8 cellular contexts compared by ENCODE assay signal in genomic region chr1:11731719-11732283, GRCh38. TPM values are rescaled to one million over a fixed set of nuclear protein-coding genes. Genes with fewer than 3 reads are reported as not detected.
A peak's percentile ranks its signal among the peaks of the same experiment; 100 is the strongest.
DNase-seq lines count a peak whose midpoint lies in the region; ATAC-seq and TF ChIP-seq lines count a peak whose summit lies in the region.

No MANE protein-coding gene starts in this region.

- H3K4me1 Mint-ChIP-seq in activated T-helper 1 cell treated with anti-CD3 and anti-CD28 coated beads, Interleukin-12 subunit alpha, Interleukin-12 subunit beta, Interleukin-2, Interleukin-4 antibody, amounts not matched to agents 30 ng/mL and 10 ng/mL and 1 ng/mL, durations not matched to agents 14 hours and 24 hours and 36 hours (ENCODE audit: low read depth): peaks cover 42% of the 10 kb centered on the region
- H3K4me1 Mint-ChIP-seq in neural crest cell: peaks cover 30% of the 10 kb centered on the region

- no peaks in the 10 kb centered on the region for H3K36me3 Mint-ChIP-seq in activated T-helper 1 cell treated with anti-CD3 and anti-CD28 coated beads, Interleukin-12 subunit alpha, Interleukin-12 subunit beta, Interleukin-2, Interleukin-4 antibody, amounts not matched to agents 30 ng/mL and 10 ng/mL and 1 ng/mL, durations not matched to agents 14 hours and 24 hours and 36 hours (ENCODE audit: low read depth)
- no peaks in the 10 kb centered on the region for H3K36me3 Mint-ChIP-seq in neural crest cell (ENCODE audit: low read depth)

- intact Hi-C loops in activated T-helper 1 cell treated with anti-CD3 and anti-CD28 coated beads, Interleukin-12 subunit alpha, Interleukin-12 subunit beta, Interleukin-2, Interleukin-4 antibody, amounts not matched to agents 30 ng/mL and 10 ng/mL and 1 ng/mL, durations not matched to agents 14 hours and 24 hours and 36 hours (cut with micrococcal nuclease): loop anchor here (10.0 kb wide), 1 partner anchor 667 kb away; the partner anchor contains the start of gene SRM

- no peak for TF ChIP-seq CTCF in neural crest cell (conservative IDR thresholded peaks at IDR 0.05)
- no peak for TF ChIP-seq CTCF in GM10266 (IDR thresholded peaks at IDR 0.05; ENCODE audit: control insufficient read depth, insufficient read depth, low read depth, missing control alignments)

- DNase-seq in stimulated activated CD4-positive, alpha-beta T cell treated with anti-CD3 and anti-CD28 coated beads, Interleukin-4, amount 100 ng/mL, for 1 hour: peak; percentile 16
- no peak for DNase-seq in stimulated activated CD4-positive, alpha-beta T cell treated with anti-CD3 and anti-CD28 coated beads, Interleukin-1b, Interleukin-23, amount 100 ng/mL, for 48 hours
- DNase-seq in activated T-helper 1 cell treated with anti-CD3 and anti-CD28 coated beads, Interleukin-12 subunit alpha, Interleukin-12 subunit beta, Interleukin-2, Interleukin-4 antibody, amounts not matched to agents 30 ng/mL and 10 ng/mL and 1 ng/mL, durations not matched to agents 14 hours and 24 hours and 36 hours (ENCODE audit: low spot score): no peak
- DNase-seq in foreskin melanocyte (peak; percentile 75), neural crest cell (ENCODE audit: low read depth, low spot score) (peak; percentile 21), GM10266 (ENCODE audit: extremely low spot score) (no peak), NCI-H226 (no peak)

- peak overlapping the region; percentile 84 for H3K27ac Mint-ChIP-seq in activated T-helper 1 cell treated with anti-CD3 and anti-CD28 coated beads, Interleukin-12 subunit alpha, Interleukin-12 subunit beta, Interleukin-2, Interleukin-4 antibody, amounts not matched to agents 30 ng/mL and 10 ng/mL and 1 ng/mL, durations not matched to agents 14 hours and 24 hours and 36 hours
- H3K27ac Mint-ChIP-seq in neural crest cell (ENCODE audit: unreplicated experiment): peak overlapping the region; percentile 46

- H3K4me3 Mint-ChIP-seq in activated T-helper 1 cell treated with anti-CD3 and anti-CD28 coated beads, Interleukin-12 subunit alpha, Interleukin-12 subunit beta, Interleukin-2, Interleukin-4 antibody, amounts not matched to agents 30 ng/mL and 10 ng/mL and 1 ng/mL, durations not matched to agents 14 hours and 24 hours and 36 hours: peak overlapping the region; percentile 83
- H3K4me3 Mint-ChIP-seq in neural crest cell: peak overlapping the region; percentile 78

- H3K27me3 Mint-ChIP-seq in activated T-helper 1 cell treated with anti-CD3 and anti-CD28 coated beads, Interleukin-12 subunit alpha, Interleukin-12 subunit beta, Interleukin-2, Interleukin-4 antibody, amounts not matched to agents 30 ng/mL and 10 ng/mL and 1 ng/mL, durations not matched to agents 14 hours and 24 hours and 36 hours (ENCODE audit: insufficient read depth): no peaks in the 10 kb centered on the region
- H3K27me3 Mint-ChIP-seq in neural crest cell (ENCODE audit: low read depth): no peaks in the 10 kb centered on the region

- no peak for ATAC-seq in GM18858 (IDR thresholded peaks at IDR 0.05; ENCODE audit: unreplicated experiment)

- no peaks in the 10 kb centered on the region for H3K9me3 Mint-ChIP-seq in activated T-helper 1 cell treated with anti-CD3 and anti-CD28 coated beads, Interleukin-12 subunit alpha, Interleukin-12 subunit beta, Interleukin-2, Interleukin-4 antibody, amounts not matched to agents 30 ng/mL and 10 ng/mL and 1 ng/mL, durations not matched to agents 14 hours and 24 hours and 36 hours
- no peaks in the 10 kb centered on the region for H3K9me3 Mint-ChIP-seq in neural crest cell

RNA-seq across cellular contexts. Expression of gene AGTRAP, which starts 4.1 kb away (rescaled TPM):
- total RNA-seq in activated T-helper 1 cell treated with anti-CD3 and anti-CD28 coated beads, Interleukin-12 subunit alpha, Interleukin-12 subunit beta, Interleukin-2, Interleukin-4 antibody, amounts not matched to agents 30 ng/mL and 10 ng/mL and 1 ng/mL, durations not matched to agents 14 hours and 24 hours and 36 hours: 13.8 and 15.9 TPM in 2 replicates
- 36.0 and 36.9 TPM in 2 replicates for total RNA-seq in neural crest cell

RNA-seq across cellular contexts. Expression of gene C1orf167, which starts 30.2 kb away (rescaled TPM):
- total RNA-seq in activated T-helper 1 cell treated with anti-CD3 and anti-CD28 coated beads, Interleukin-12 subunit alpha, Interleukin-12 subunit beta, Interleukin-2, Interleukin-4 antibody, amounts not matched to agents 30 ng/mL and 10 ng/mL and 1 ng/mL, durations not matched to agents 14 hours and 24 hours and 36 hours: not detected in 2 replicates
- not detected in 2 replicates for total RNA-seq in neural crest cell

RNA-seq across cellular contexts. Expression of gene DRAXIN, which starts 40.3 kb away (rescaled TPM):
- total RNA-seq in activated T-helper 1 cell treated with anti-CD3 and anti-CD28 coated beads, Interleukin-12 subunit alpha, Interleukin-12 subunit beta, Interleukin-2, Interleukin-4 antibody, amounts not matched to agents 30 ng/mL and 10 ng/mL and 1 ng/mL, durations not matched to agents 14 hours and 24 hours and 36 hours: 0.07 TPM in 1 of 2 replicates, not detected in the other
- 9.7 TPM in 2 replicates for total RNA-seq in neural crest cell

RNA-seq across cellular contexts. Expression of gene MAD2L2, which starts 50.9 kb away (rescaled TPM):
- total RNA-seq in activated T-helper 1 cell treated with anti-CD3 and anti-CD28 coated beads, Interleukin-12 subunit alpha, Interleukin-12 subunit beta, Interleukin-2, Interleukin-4 antibody, amounts not matched to agents 30 ng/mL and 10 ng/mL and 1 ng/mL, durations not matched to agents 14 hours and 24 hours and 36 hours: 76.9 and 81.8 TPM in 2 replicates
- 106 and 111 TPM in 2 replicates for total RNA-seq in neural crest cell

Comparison
In these comparisons a context has a peak if more than half of its experiments do, and no peak if none do; other contexts are left out.
1. DNase-seq: peak in stimulated activated CD4-positive, alpha-beta T cell treated with anti-CD3 and anti-CD28 coated beads, Interleukin-4, amount 100 ng/mL, for 1 hour (single experiment), foreskin melanocyte (single experiment) and neural crest cell (single experiment); none in stimulated activated CD4-positive, alpha-beta T cell treated with anti-CD3 and anti-CD28 coated beads, Interleukin-1b, Interleukin-23, amount 100 ng/mL, for 48 hours (single experiment), activated T-helper 1 cell treated with anti-CD3 and anti-CD28 coated beads, Interleukin-12 subunit alpha, Interleukin-12 subunit beta, Interleukin-2, Interleukin-4 antibody, amounts not matched to agents 30 ng/mL and 10 ng/mL and 1 ng/mL, durations not matched to agents 14 hours and 24 hours and 36 hours (single experiment), GM10266 (single experiment) and NCI-H226 (single experiment).